ENCODE assay signal across 17 cellular contexts in genomic region chr7:120274899-120275298, GRCh38. TPM values are rescaled to one million over a fixed set of nuclear protein-coding genes. Genes with fewer than 3 reads are reported as not detected.
DNase-seq lines count a peak whose midpoint lies in the region.
"Had no signal": no experiment of that assay in that cellular context is flagged by ENCODE, and none has a peak within 500 bp of the region (broad histone marks: within the 10 kb centered on the region; RNA-seq: fewer than 3 reads in every experiment).

No MANE protein-coding gene starts in this region.

- H3K27me3 ChIP-seq in HUES64 (ENCODE audit: insufficient read depth, low read length) = peaks cover 19% of the 10 kb centered on the region
- H3K27me3 ChIP-seq in iPS-20b (ENCODE audit: insufficient read depth, low read length) = peaks cover 28% of the 10 kb centered on the region
- H3K27me3 ChIP-seq in trophoblast cell (ENCODE audit: insufficient read depth, low read length) = peaks cover 11% of the 10 kb centered on the region

- H3K79me1 ChIP-seq in trophoblast cell (ENCODE audit: low read length) = no peaks in the 10 kb centered on the region

- H4K8ac ChIP-seq in trophoblast cell (ENCODE audit: low read depth, low read length) = no peak overlapping the region

- no peak overlapping the region for H2BK12ac ChIP-seq in trophoblast cell (ENCODE audit: low read length)

- H3K9ac ChIP-seq in HUES64 (ENCODE audit: low read depth, low read length) (no peak overlapping the region), iPS-20b (ENCODE audit: low read depth, low read length) (no peak overlapping the region), trophoblast cell (ENCODE audit: low read length) (no peak overlapping the region)

- H3K79me2 ChIP-seq in trophoblast cell (ENCODE audit: control insufficient read depth, insufficient read depth, low read length, poor library complexity) = no peaks in the 10 kb centered on the region

- no peak overlapping the region for H4K12ac ChIP-seq in trophoblast cell (ENCODE audit: low read depth, low read length)

- no peak overlapping the region for H2AK5ac ChIP-seq in trophoblast cell (ENCODE audit: low read length)

- H3K4me1 ChIP-seq in HUES64 (ENCODE audit: insufficient read depth, low read length) (peaks cover 22% of the 10 kb centered on the region; the same call in 1 of the 2 replicates), iPS-20b (ENCODE audit: insufficient read depth, low read length) (peaks cover 5% of the 10 kb centered on the region; the same call in 1 of the 2 replicates), trophoblast cell (ENCODE audit: control insufficient read depth in 1 of 2, insufficient read depth in 2 of 2, low read length in 2 of 2) (peaks cover 3 to 5% of the 10 kb centered on the region in 2 experiments)

- WGBS in HUES64 = 96% methylated on average over 27 of the region's 27 CpGs
- no CpG with 5 or more reads among the region's 27 CpGs for WGBS in trophoblast cell (ENCODE audit: extremely low coverage, insufficient coverage, insufficient read length)

- H3K4me2 ChIP-seq in trophoblast cell (ENCODE audit: low read length) = no peak overlapping the region
- H3K4me2 ChIP-seq: PC-9 had no signal

- no peak overlapping the region for H4K91ac ChIP-seq in trophoblast cell (ENCODE audit: low read depth, low read length)

- H3K27ac ChIP-seq in HUES64 (ENCODE audit: low read depth, low read length) (no peak overlapping the region), iPS-20b (ENCODE audit: low read length) (no peak overlapping the region), trophoblast cell (ENCODE audit: low read depth, low read length) (no peak overlapping the region)
- H3K27ac ChIP-seq: PC-9 had no signal

- H3K36me3 ChIP-seq in HUES64 (ENCODE audit: insufficient read depth, low read length) (no peaks in the 10 kb centered on the region), iPS-20b (ENCODE audit: insufficient read depth, low read depth, low read length) (no peaks in the 10 kb centered on the region), trophoblast cell (ENCODE audit: control insufficient read depth in 1 of 2, insufficient read depth in 2 of 2, low read length in 2 of 2) (no peaks in the 10 kb centered on the region)
- H3K36me3 ChIP-seq: HAP-1 had no signal

- H2BK5ac ChIP-seq in trophoblast cell (ENCODE audit: low read depth, low read length, poor library complexity) = no peak overlapping the region

- no peak overlapping the region for H3K4ac ChIP-seq in trophoblast cell (ENCODE audit: low read depth, low read length)

- H2BK120ac ChIP-seq in trophoblast cell (ENCODE audit: insufficient read depth, low read length, poor library complexity) = no peak overlapping the region

- DNase-seq in trophoblast cell (no peak), NCI-H2029 treated with DMSO at 0.1 percent for 48 hours (lab: John Stamatoyannopoulos, UW) (no peak), NCI-H748 treated with DMSO at 0.1 percent for 48 hours (lab: John Stamatoyannopoulos, UW) (no peak), cerebellum (ENCODE audit: low spot score) (no peak)
- no peak for DNase-seq in effector CD8-positive, alpha-beta T cell (lab: John Stamatoyannopoulos, UW)
- DNase-seq: AML-193; CD4-positive, CD25-positive, alpha-beta regulatory T cell; MV-4-11; NCI-H1436; PC-9 had no signal

- peak overlapping the region; percentile 94; the same call in 1 of the 2 replicates for H3K4me3 ChIP-seq in GM08714 (ENCODE audit: low read length)
- 0 out of 2 replicates have a peak overlapping the region, but pooled peaks have one; percentile 55 for H3K4me3 ChIP-seq in HUES64 (ENCODE audit: low read length)
- H3K4me3 ChIP-seq in iPS-20b (ENCODE audit: low read length) = peak overlapping the region; percentile 71; the same call in 1 of the 2 replicates
- H3K4me3 ChIP-seq in trophoblast cell (ENCODE audit: low read depth, low read length) = peak overlapping the region; percentile 7
- H3K4me3 ChIP-seq: HAP-1, PC-9 had no signal

- H3K9me3 ChIP-seq in HUES64 (ENCODE audit: insufficient read depth, low read depth, low read length) (no peaks in the 10 kb centered on the region), iPS-20b (ENCODE audit: insufficient read depth, low read depth, low read length) (no peaks in the 10 kb centered on the region), trophoblast cell (ENCODE audit: insufficient read depth, low read depth, low read length) (peaks cover 7% of the 10 kb centered on the region)
- H3K9me3 ChIP-seq: HAP-1 had no signal

- H3K23ac ChIP-seq in trophoblast cell (ENCODE audit: low read length) = no peak overlapping the region

- H3K18ac ChIP-seq in trophoblast cell (ENCODE audit: low read length) = no peak overlapping the region

- H3K14ac ChIP-seq in trophoblast cell (ENCODE audit: low read length) = no peak overlapping the region

- H2AFZ ChIP-seq in trophoblast cell (ENCODE audit: insufficient read depth, low read length, poor library complexity) = no peak overlapping the region
- H2AFZ ChIP-seq: PC-9 had no signal

RNA-seq across cellular contexts. Expression of gene KCND2, which starts 1.9 kb away (rescaled TPM):
- polyA plus RNA-seq in HUES64 (2013, experiment 1 of 2) = 3.9 TPM
- 4.1 TPM for polyA plus RNA-seq in HUES64 (2013, experiment 2 of 2)
- 0.05 and 0.06 TPM in 2 replicates for polyA plus RNA-seq in trophoblast cell (2013)
- total RNA-seq in cerebellum = 102 TPM
- total RNA-seq: A673; CD4-positive, CD25-positive, alpha-beta regulatory T cell; G401 had no signal
- polyA plus RNA-seq: CD4-positive, CD25-positive, alpha-beta regulatory T cell; IgD-negative memory B cell had no signal

Comparison
In these comparisons a context has a peak if more than half of its experiments do, and no peak if none do; other contexts are left out.
1. H3K4me3 ChIP-seq: peak in every context shown above with its lines; median percentile 94 in GM08714; 71 in iPS-20b; 55 in HUES64; 7 in trophoblast cell.